In genomic region chr1:206448471-206448870, GRCh38 we compare ENCODE assay signal across 29 cellular contexts. TPM values are rescaled to one million over a fixed set of nuclear protein-coding genes. Genes with fewer than 3 reads are reported as not detected.
"Had no signal": no experiment of that assay in that cellular context is flagged by ENCODE, and none has a peak within 500 bp of the region (broad histone marks: within the 10 kb centered on the region; RNA-seq: fewer than 3 reads in every experiment).

No MANE protein-coding gene starts in this region.

- H3K9me3 ChIP-seq: colonic mucosa, esophagus muscularis mucosa, gastroesophageal sphincter, heart left ventricle, neutrophil, right lobe of liver, suprapubic skin, vagina had no signal

- H3K9ac ChIP-seq: parathyroid adenoma had no signal

- H3K4me2 ChIP-seq: hepatocyte, smooth muscle cell had no signal

- H2AFZ ChIP-seq: hepatocyte, parathyroid adenoma had no signal

- H3K36me3 ChIP-seq: colonic mucosa had no signal

- H3K9me3 Mint-ChIP-seq: memory B cell; naive thymus-derived CD4-positive, alpha-beta T cell; stimulated activated naive CD8-positive, alpha-beta T cell treated with anti-CD3 and anti-CD28 coated beads, Interleukin-15, amount 100 ng/mL, for 72 hours had no signal

- ATAC-seq: gastroesophageal sphincter; heart left ventricle; left lobe of liver; naive thymus-derived CD4-positive, alpha-beta T cell; right lobe of liver; stimulated activated naive CD8-positive, alpha-beta T cell treated with anti-CD3 and anti-CD28 coated beads, Interleukin-15, amount 100 ng/mL, for 72 hours had no signal

- H3K27ac Mint-ChIP-seq: memory B cell; naive thymus-derived CD4-positive, alpha-beta T cell; progenitor cell of endocrine pancreas; stimulated activated naive CD8-positive, alpha-beta T cell treated with anti-CD3 and anti-CD28 coated beads, Interleukin-15, amount 100 ng/mL, for 72 hours had no signal

- H3K79me2 ChIP-seq: hepatocyte, parathyroid adenoma had no signal

- H3K4me1 ChIP-seq: colonic mucosa, parathyroid adenoma, right lobe of liver had no signal

- H3K27ac ChIP-seq: colonic mucosa, esophagus muscularis mucosa, foreskin keratinocyte, gastroesophageal sphincter, heart left ventricle, hepatocyte, neutrophil, parathyroid adenoma, right lobe of liver, suprapubic skin, vagina had no signal

- H3K4me1 Mint-ChIP-seq: memory B cell; stimulated activated naive CD8-positive, alpha-beta T cell treated with anti-CD3 and anti-CD28 coated beads, Interleukin-15, amount 100 ng/mL, for 72 hours had no signal

- H3K27me3 Mint-ChIP-seq: memory B cell; naive thymus-derived CD4-positive, alpha-beta T cell; progenitor cell of endocrine pancreas; stimulated activated naive CD8-positive, alpha-beta T cell treated with anti-CD3 and anti-CD28 coated beads, Interleukin-15, amount 100 ng/mL, for 72 hours had no signal

- DNase-seq: colonic mucosa; dermis blood vessel endothelial cell; effector memory CD4-positive, alpha-beta T cell; heart left ventricle; kidney; midbrain; naive thymus-derived CD4-positive, alpha-beta T cell; right lobe of liver; stimulated activated CD4-positive, alpha-beta T cell treated with anti-CD3 and anti-CD28 coated beads, Interleukin-12 subunit alpha, Interleukin-12 subunit beta, amount 100 ng/mL, for 4 hours; stimulated activated CD4-positive, alpha-beta T cell treated with anti-CD3 and anti-CD28 coated beads, Interleukin-1b, Interleukin-23, amount 100 ng/mL, for 48 hours; stimulated activated CD4-positive, alpha-beta T cell treated with anti-CD3 and anti-CD28 coated beads, Interleukin-4, amount 100 ng/mL, for 1 hour; stimulated activated CD8-positive, alpha-beta memory T cell treated with anti-CD3 and anti-CD28 coated beads, Interleukin-4, amount 100 ng/mL, for 48 hours; stimulated activated naive CD4-positive, alpha-beta T cell; stimulated activated naive CD8-positive, alpha-beta T cell treated with anti-CD3 and anti-CD28 coated beads, Interleukin-15, amount 100 ng/mL, for 72 hours; trophoblast cell had no signal

- H3K27me3 ChIP-seq: colonic mucosa, esophagus muscularis mucosa, foreskin keratinocyte, gastroesophageal sphincter, heart left ventricle, hepatocyte, neutrophil, right lobe of liver, suprapubic skin, vagina had no signal

- H3K4me3 Mint-ChIP-seq: memory B cell; naive thymus-derived CD4-positive, alpha-beta T cell; stimulated activated naive CD8-positive, alpha-beta T cell treated with anti-CD3 and anti-CD28 coated beads, Interleukin-15, amount 100 ng/mL, for 72 hours had no signal

- H3K4me3 ChIP-seq: colonic mucosa, esophagus muscularis mucosa, gastroesophageal sphincter, heart left ventricle, hepatocyte, lung, right lobe of liver, smooth muscle cell, suprapubic skin, vagina had no signal

RNA-seq across cellular contexts. Expression of gene IKBKE, which starts 21.8 kb away (rescaled TPM):
- polyA plus RNA-seq: neural cell had no signal
